In the genomic region with DNA sequence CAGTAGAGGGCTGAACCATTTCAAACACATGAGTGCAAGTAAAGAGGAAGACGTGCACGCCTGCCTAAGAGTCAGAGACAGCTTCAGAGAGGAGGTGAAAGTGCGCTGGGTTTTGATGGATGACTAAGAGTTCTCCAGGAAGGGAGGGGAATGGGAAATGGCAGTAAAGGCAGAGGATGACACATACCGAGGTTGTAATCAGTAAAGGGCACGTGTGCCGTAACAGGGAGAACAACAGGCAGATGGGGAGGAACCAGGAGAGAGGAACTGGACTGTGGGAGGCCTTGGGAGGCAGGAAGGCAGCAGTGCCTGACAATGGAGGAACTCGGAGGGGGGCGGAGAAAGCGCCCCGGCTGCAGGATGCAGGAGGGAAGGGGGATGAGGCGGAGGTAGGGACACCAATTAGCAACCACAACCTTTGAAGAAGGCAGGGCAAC, we compare ENCODE assay signal across 12 cellular contexts.
DNase-seq lines count a peak whose midpoint lies in the region; ATAC-seq and TF ChIP-seq lines count a peak whose summit lies in the region.
"Had no signal": no experiment of that assay in that cellular context is flagged by ENCODE, and none has a peak within 500 bp of the region (broad histone marks: within the 10 kb centered on the region; RNA-seq: fewer than 3 reads in every experiment).

No MANE protein-coding gene starts in this region.

- H3K4me3 ChIP-seq in SK-N-SH (ENCODE audit: low read depth in 2 of 2, low read length in 1 of 2) = no peak overlapping the region
- no peak overlapping the region for H3K4me3 ChIP-seq in endodermal cell (ENCODE audit: low read length)
- no peak overlapping the region for H3K4me3 ChIP-seq in spleen
- H3K4me3 ChIP-seq: right atrium auricular region had no signal

- H3K4me1 ChIP-seq in SK-N-SH (ENCODE audit: control insufficient read depth in 1 of 2, insufficient read depth in 2 of 2, low read depth in 1 of 2, low read length in 1 of 2) = peaks cover 0 to 23% of the 10 kb centered on the region in 2 experiments; a peak in 1 of 4 replicates
- peaks cover 3% of the 10 kb centered on the region for H3K4me1 ChIP-seq in endodermal cell (ENCODE audit: control insufficient read depth, insufficient read depth, low read length)
- H3K4me1 ChIP-seq in spleen = peaks cover 3 to 45% (median 15%) of the 10 kb centered on the region in 6 donors
- H3K4me1 ChIP-seq: right atrium auricular region had no signal

- H2AFZ ChIP-seq in SK-N-SH (ENCODE audit: low read depth) = no peak overlapping the region

- no peaks in the 10 kb centered on the region for H3K9me3 ChIP-seq in SK-N-SH
- H3K9me3 ChIP-seq in endodermal cell (ENCODE audit: control insufficient read depth, low read length) = no peaks in the 10 kb centered on the region
- H3K9me3 ChIP-seq in spleen = no peaks in the 10 kb centered on the region
- H3K9me3 ChIP-seq: right atrium auricular region had no signal

- H4K20me1 ChIP-seq in SK-N-SH (ENCODE audit: insufficient read depth) = no peaks in the 10 kb centered on the region

- peaks cover 3% of the 10 kb centered on the region for H3K27me3 Mint-ChIP-seq in endodermal cell (ENCODE audit: insufficient read depth)
- no peaks in the 10 kb centered on the region for H3K27me3 Mint-ChIP-seq in mesothelial cell of epicardium (ENCODE audit: low read depth)

- ATAC-seq in SK-N-SH treated with all-trans-retinoic acid at 6 μM for 48 hours = no peak
- no peak for ATAC-seq in GM18502 (IDR thresholded peaks at IDR 0.05; ENCODE audit: poor library complexity, unreplicated experiment)

- peaks cover 10% of the 10 kb centered on the region for H3K4me1 Mint-ChIP-seq in endodermal cell
- H3K4me1 Mint-ChIP-seq in mesothelial cell of epicardium = peaks cover 11% of the 10 kb centered on the region

- no peaks in the 10 kb centered on the region for H3F3A ChIP-seq in SK-N-SH (replicated peaks; ENCODE audit: insufficient read depth)

- no peak overlapping the region for H3K27ac ChIP-seq in SK-N-SH (ENCODE audit: low read depth in 2 of 2, low read length in 1 of 2)
- H3K27ac ChIP-seq in endodermal cell (ENCODE audit: low read depth, low read length) = no peak overlapping the region
- H3K27ac ChIP-seq in spleen = peak overlapping the region in 7 of 8 donors; percentile 54 to 80 (median 70)
- H3K27ac ChIP-seq: right atrium auricular region had no signal

- no peaks in the 10 kb centered on the region for H3K79me2 ChIP-seq in SK-N-SH (ENCODE audit: insufficient read depth)

- no peak overlapping the region for H3K4me2 ChIP-seq in SK-N-SH

- TF ChIP-seq POLR2A in spleen (IDR thresholded peaks at IDR 0.05) = no peak

- no peak for DNase-seq in SK-N-SH
- DNase-seq in endodermal cell = peak; percentile 83
- no peak for DNase-seq in spleen
- DNase-seq in KG1 (lab: John Stamatoyannopoulos, UW) = no peak
- no peak for DNase-seq in mesothelial cell of epicardium (ENCODE audit: low spot score in 2 of 2, unreplicated experiment in 2 of 2)
- DNase-seq: DND-41, foreskin melanocyte, NCI-H2227 treated with DMSO at 0.1 percent for 48 hours had no signal

- intact Hi-C loops in spleen (cut with DNase I; ENCODE audit: low total_unique reads) = no loop called here

- TF ChIP-seq RAD21 in SK-N-SH (IDR thresholded peaks at IDR 0.05; ENCODE audit: low read length) = no peak

- POLR2A ChIA-PET in SK-N-SH (lab: Yijun Ruan, JAX) = no interaction called here

- no peaks in the 10 kb centered on the region for H3K9me2 ChIP-seq in SK-N-SH

- WGBS in SK-N-SH (ENCODE audit: low lambda C conversion rate) = 63% methylated on average over 11 of the region's 11 CpGs
- WGBS in endodermal cell (ENCODE audit: insufficient coverage in 1 of 2, insufficient read length in 1 of 2), 2 experiments = 46 to 50% methylated on average over 6 to 11 of the region's 11 CpGs
- WGBS in spleen, 5 donors = 55 to 67% (median 58%) methylated on average over 11 of the region's 11 CpGs

- no peak for TF ChIP-seq EP300 in SK-N-SH (IDR thresholded peaks at IDR 0.05; ENCODE audit: borderline replicate concordance in 1 of 2, low read depth in 1 of 2, low read length in 1 of 2)

- TF ChIP-seq CTCF in SK-N-SH (IDR thresholded peaks at IDR 0.05) (no peak), endodermal cell (conservative IDR thresholded peaks at IDR 0.05) (no peak), spleen (IDR thresholded peaks at IDR 0.05 in 8 of 11, conservative IDR thresholded peaks at IDR 0.05 in 3 of 11) (no peak), mesothelial cell of epicardium (IDR thresholded peaks at IDR 0.05; ENCODE audit: unreplicated experiment) (no peak)

- no peaks in the 10 kb centered on the region for H3K9me3 Mint-ChIP-seq in endodermal cell
- no peaks in the 10 kb centered on the region for H3K9me3 Mint-ChIP-seq in mesothelial cell of epicardium

- CTCF ChIA-PET in SK-N-SH (lab: Yijun Ruan, JAX) = interaction anchor here (0.8 to 11.1 kb wide), 3 partner anchors 37 to 111 kb away, joined by 3 to 207 read pairs (median 4); a partner anchor contains a TSS

- H3K4me3 Mint-ChIP-seq in endodermal cell = no peak overlapping the region
- H3K4me3 Mint-ChIP-seq in mesothelial cell of epicardium = no peak overlapping the region

- H3K27ac Mint-ChIP-seq in endodermal cell = no peak overlapping the region
- no peak overlapping the region for H3K27ac Mint-ChIP-seq in mesothelial cell of epicardium

- no peak overlapping the region for H3K9ac ChIP-seq in SK-N-SH
- H3K9ac ChIP-seq in endodermal cell (ENCODE audit: extremely low read depth, low read length, poor library complexity, severe bottlenecking) = no peak overlapping the region

- H3K36me3 ChIP-seq in SK-N-SH (replicated peaks in 1 of 2; ENCODE audit: control insufficient read depth in 1 of 2, insufficient read depth in 2 of 2, low read length in 1 of 2) (no peaks in the 10 kb centered on the region), endodermal cell (ENCODE audit: control insufficient read depth, insufficient read depth, low read length) (no peaks in the 10 kb centered on the region), spleen (no peaks in the 10 kb centered on the region)
- H3K36me3 ChIP-seq: right atrium auricular region had no signal

- H3K27me3 ChIP-seq in SK-N-SH (ENCODE audit: insufficient read depth) (no peaks in the 10 kb centered on the region), endodermal cell (ENCODE audit: control insufficient read depth, insufficient read depth, low read length, poor library complexity, severe bottlenecking) (no peaks in the 10 kb centered on the region), spleen (replicated peaks in 1 of 7) (peaks cover 0 to 15% (median 0%) of the 10 kb centered on the region in 7 donors)
- H3K27me3 ChIP-seq: right atrium auricular region had no signal

- no peaks in the 10 kb centered on the region for H3K36me3 Mint-ChIP-seq in endodermal cell (ENCODE audit: low read depth)
- H3K36me3 Mint-ChIP-seq in mesothelial cell of epicardium = no peaks in the 10 kb centered on the region

TF ChIP-seq in SK-N-SH treated with all-trans-retinoic acid at 6 μM for 48 hours, 23 proteins besides CTCF, POLR2A, EP300 and RAD21:
- TF ChIP-seq ZFP3 (CRISPR knock-in tag; IDR thresholded peaks at IDR 0.05) = peak; percentile 95
- TF ChIP-seq, protein P1, sequence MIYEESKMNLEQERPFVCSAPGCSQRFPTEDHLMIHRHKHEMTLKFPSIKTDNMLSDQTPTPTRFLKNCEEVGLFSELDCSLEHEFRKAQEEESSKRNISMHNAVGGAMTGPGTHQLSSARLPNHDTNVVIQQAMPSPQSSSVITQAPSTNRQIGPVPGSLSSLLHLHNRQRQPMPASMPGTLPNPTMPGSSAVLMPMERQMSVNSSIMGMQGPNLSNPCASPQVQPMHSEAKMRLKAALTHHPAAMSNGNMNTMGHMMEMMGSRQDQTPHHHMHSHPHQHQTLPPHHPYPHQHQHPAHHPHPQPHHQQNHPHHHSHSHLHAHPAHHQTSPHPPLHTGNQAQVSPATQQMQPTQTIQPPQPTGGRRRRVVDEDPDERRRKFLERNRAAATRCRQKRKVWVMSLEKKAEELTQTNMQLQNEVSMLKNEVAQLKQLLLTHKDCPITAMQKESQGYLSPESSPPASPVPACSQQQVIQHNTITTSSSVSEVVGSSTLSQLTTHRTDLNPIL (CRISPR knock-in tag; IDR thresholded peaks at IDR 0.05; ENCODE audit: low read depth) = no peak

TF ChIP-seq in SK-N-SH, 30 proteins besides CTCF, POLR2A, EP300 and RAD21:
- TF ChIP-seq RFX5 (IDR thresholded peaks at IDR 0.05; ENCODE audit: low read length) (no peak), SMC3 (IDR thresholded peaks at IDR 0.05; ENCODE audit: low read depth, low read length) (no peak), SIN3A (IDR thresholded peaks at IDR 0.05; ENCODE audit: borderline replicate concordance, low read depth, low read length) (no peak), GATA2 (CRISPR knock-in tag; IDR thresholded peaks at IDR 0.05) (no peak), MXI1 (IDR thresholded peaks at IDR 0.05; ENCODE audit: low read depth, low read length) (no peak), MEF2A (IDR thresholded peaks at IDR 0.05; ENCODE audit: borderline replicate concordance, low read depth) (no peak)
- TF ChIP-seq, protein P2, sequence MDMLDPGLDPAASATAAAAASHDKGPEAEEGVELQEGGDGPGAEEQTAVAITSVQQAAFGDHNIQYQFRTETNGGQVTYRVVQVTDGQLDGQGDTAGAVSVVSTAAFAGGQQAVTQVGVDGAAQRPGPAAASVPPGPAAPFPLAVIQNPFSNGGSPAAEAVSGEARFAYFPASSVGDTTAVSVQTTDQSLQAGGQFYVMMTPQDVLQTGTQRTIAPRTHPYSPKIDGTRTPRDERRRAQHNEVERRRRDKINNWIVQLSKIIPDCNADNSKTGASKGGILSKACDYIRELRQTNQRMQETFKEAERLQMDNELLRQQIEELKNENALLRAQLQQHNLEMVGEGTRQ (IDR thresholded peaks at IDR 0.05; ENCODE audit: borderline replicate concordance, low read depth, low read length) = no peak
TF ChIP-seq in SK-N-SH: peak in this region for 0.

TF ChIP-seq in PFSK-1, 5 proteins besides CTCF, POLR2A, EP300 and RAD21 (continues in another document):
- no peak for TF ChIP-seq POLR2AphosphoS5 (IDR thresholded peaks at IDR 0.05; ENCODE audit: low read depth, low read length)

Comparison
In these comparisons a context has a peak if more than half of its experiments do, and no peak if none do; other contexts are left out.
1. H3K27ac ChIP-seq: peak in spleen (7 of 8); none in SK-N-SH (0 of 2) and endodermal cell (single experiment).